14 cellular contexts compared by ENCODE assay signal in genomic region chr1:19353596-19353995, GRCh38. TPM values are rescaled to one million over a fixed set of nuclear protein-coding genes. Genes with fewer than 3 reads are reported as not detected.
DNase-seq lines count a peak whose midpoint lies in the region; ATAC-seq and TF ChIP-seq lines count a peak whose summit lies in the region.
"Had no signal": no experiment of that assay in that cellular context is flagged by ENCODE, and none has a peak within 500 bp of the region (broad histone marks: within the 10 kb centered on the region; RNA-seq: fewer than 3 reads in every experiment).

No MANE protein-coding gene starts in this region.

- H3K4me1 ChIP-seq in foreskin keratinocyte (no peaks in the 10 kb centered on the region), uterus (peaks cover 0 to 4% of the 10 kb centered on the region in 2 donors)
- H3K4me1 ChIP-seq: ascending aorta, thyroid gland had no signal

- CTCF ChIA-PET in activated naive CD4-positive, alpha-beta T cell treated with anti-CD3 and anti-CD28 coated beads, Interleukin-2, amount 10 ng/mL, durations not matched to agents 7 days and 5 days (lab: Charles Lee): no interaction called here

- H3K4me3 ChIP-seq in uterus: no peak overlapping the region
- H3K4me3 ChIP-seq: ascending aorta, thyroid gland had no signal

- H3K4me1 Mint-ChIP-seq in activated naive CD4-positive, alpha-beta T cell treated with anti-CD3 and anti-CD28 coated beads, Interleukin-2, amount 10 ng/mL, durations not matched to agents 7 days and 5 days: no peaks in the 10 kb centered on the region

- H3K36me3 ChIP-seq in uterus: no peaks in the 10 kb centered on the region

- H3K27me3 ChIP-seq in foreskin keratinocyte (no peaks in the 10 kb centered on the region), uterus (no peaks in the 10 kb centered on the region)
- H3K27me3 ChIP-seq: ascending aorta, thyroid gland had no signal

- H3K36me3 Mint-ChIP-seq in activated naive CD4-positive, alpha-beta T cell treated with anti-CD3 and anti-CD28 coated beads, Interleukin-2, amount 10 ng/mL, durations not matched to agents 7 days and 5 days: peaks cover 61% of the 10 kb centered on the region
- H3K36me3 Mint-ChIP-seq: natural killer cell treated with Interleukin-12 subunit alpha and Interleukin-12 subunit beta and Interleukin-15 and Interleukin-18, amount 100 ng/mL, for 72 hours had no signal

- peak overlapping the region; percentile 68 for H3K27ac Mint-ChIP-seq in activated naive CD4-positive, alpha-beta T cell treated with anti-CD3 and anti-CD28 coated beads, Interleukin-2, amount 10 ng/mL, durations not matched to agents 7 days and 5 days
- H3K27ac Mint-ChIP-seq: natural killer cell treated with Interleukin-12 subunit alpha and Interleukin-12 subunit beta and Interleukin-15 and Interleukin-18, amount 100 ng/mL, for 72 hours had no signal

- H3K27me3 Mint-ChIP-seq in activated naive CD4-positive, alpha-beta T cell treated with anti-CD3 and anti-CD28 coated beads, Interleukin-2, amount 10 ng/mL, durations not matched to agents 7 days and 5 days: no peaks in the 10 kb centered on the region
- H3K27me3 Mint-ChIP-seq: natural killer cell treated with Interleukin-12 subunit alpha and Interleukin-12 subunit beta and Interleukin-15 and Interleukin-18, amount 100 ng/mL, for 72 hours had no signal

- peak; percentile 14 for TF ChIP-seq CTCF in foreskin keratinocyte (conservative IDR thresholded peaks at IDR 0.05)
- no peak for TF ChIP-seq CTCF in uterus (IDR thresholded peaks at IDR 0.05)

- DNase-seq in activated naive CD4-positive, alpha-beta T cell treated with anti-CD3 and anti-CD28 coated beads, Interleukin-2, amount 10 ng/mL, durations not matched to agents 7 days and 5 days: no peak
- no peak for DNase-seq in activated naive CD4-positive, alpha-beta T cell (lab: John Stamatoyannopoulos, UW)
- peak; percentile 93 for DNase-seq in NCI-H345 treated with DMSO at 0.1 percent for 48 hours (lab: John Stamatoyannopoulos, UW; ENCODE audit: unreplicated experiment)
- no peak for DNase-seq in foreskin keratinocyte
- DNase-seq in uterus: no peak
- no peak for DNase-seq in Right ventricle myocardium inferior (ENCODE audit: missing footprints)
- no peak for DNase-seq in Kasumi-1 (lab: John Stamatoyannopoulos, UW)
- no peak for DNase-seq in hepatic stellate cell (ENCODE audit: low spot score)
- DNase-seq: effector CD4-positive, alpha-beta T cell; NCI-H524; small intestine; thyroid gland had no signal

- intact Hi-C loops in uterus (cut with DNase I; ENCODE audit: low total_unique reads) (no loop called here), Right ventricle myocardium inferior (cut with DNase I) (no loop called here)

- ATAC-seq in foreskin keratinocyte (peak; percentile 58), Right ventricle myocardium inferior (no peak)
- ATAC-seq: natural killer cell treated with Interleukin-12 subunit alpha and Interleukin-12 subunit beta and Interleukin-15 and Interleukin-18, amount 100 ng/mL, for 72 hours had no signal

- TF ChIP-seq POLR2A in uterus (IDR thresholded peaks at IDR 0.05): no peak

- no peak overlapping the region for H3K4me3 Mint-ChIP-seq in activated naive CD4-positive, alpha-beta T cell treated with anti-CD3 and anti-CD28 coated beads, Interleukin-2, amount 10 ng/mL, durations not matched to agents 7 days and 5 days
- H3K4me3 Mint-ChIP-seq: natural killer cell treated with Interleukin-12 subunit alpha and Interleukin-12 subunit beta and Interleukin-15 and Interleukin-18, amount 100 ng/mL, for 72 hours had no signal

- H3K9me3 ChIP-seq in uterus: no peaks in the 10 kb centered on the region
- H3K9me3 ChIP-seq: ascending aorta, thyroid gland had no signal

- H3K27ac ChIP-seq in foreskin keratinocyte (no peak overlapping the region), uterus (peak overlapping the region; percentile 52 to 74)
- H3K27ac ChIP-seq: ascending aorta, thyroid gland had no signal

- no peaks in the 10 kb centered on the region for H3K9me3 Mint-ChIP-seq in activated naive CD4-positive, alpha-beta T cell treated with anti-CD3 and anti-CD28 coated beads, Interleukin-2, amount 10 ng/mL, durations not matched to agents 7 days and 5 days
- H3K9me3 Mint-ChIP-seq: natural killer cell treated with Interleukin-12 subunit alpha and Interleukin-12 subunit beta and Interleukin-15 and Interleukin-18, amount 100 ng/mL, for 72 hours had no signal

RNA-seq across cellular contexts. Expression of gene SLC66A1, which starts 41.5 kb away (rescaled TPM):
- total RNA-seq in foreskin keratinocyte (14.2 and 16.9 TPM in 2 replicates), uterus (10 to 100 TPM in 2 of 4 donors, 1 to 10 TPM in 1, under 1 TPM in 1; 0.88 to 18.1 (median 8.2) TPM), Right ventricle myocardium inferior (7.0 TPM)
- polyA plus RNA-seq in foreskin keratinocyte: 16.6 and 19.7 TPM in 2 replicates

RNA-seq across cellular contexts. Expression of gene AKR7A2, which starts 41.7 kb away (rescaled TPM):
- total RNA-seq in foreskin keratinocyte (53.9 and 55.8 TPM in 2 replicates), uterus (100 to 1,000 TPM in 1 of 4 donors, 10 to 100 TPM in 2, 1 to 10 TPM in 1; 5.6 to 108 (median 33.6) TPM), Right ventricle myocardium inferior (45.2 TPM)
- 71.1 and 73.6 TPM in 2 replicates for polyA plus RNA-seq in foreskin keratinocyte
